Comparison of ENCODE assay signal across 8 cellular contexts in genomic region chr1:162560303-162561036, GRCh38. TPM values are rescaled to one million over a fixed set of nuclear protein-coding genes. Genes with fewer than 3 reads are reported as not detected.
A peak's percentile ranks its signal among the peaks of the same experiment; 100 is the strongest.
DNase-seq lines count a peak whose midpoint lies in the region; ATAC-seq and TF ChIP-seq lines count a peak whose summit lies in the region.

No MANE protein-coding gene starts in this region.

- TF ChIP-seq POLR2A in body of pancreas (IDR thresholded peaks at IDR 0.05), result no peak

- DNase-seq in HT-29 (ENCODE audit: low spot score), result peak; percentile 71
- DNase-seq in body of pancreas, result peak in 1 of 4 donors; percentile 95
- DNase-seq in left lung, result no peak
- no peak for DNase-seq in tibial artery
- no peak for DNase-seq in SKM-1 treated with dmso at 0.1 percent for 144 hours (lab: John Stamatoyannopoulos, UW; ENCODE audit: unreplicated experiment)
- DNase-seq in OCI-M2 (lab: John Stamatoyannopoulos, UW; ENCODE audit: unreplicated experiment), result no peak

- H3K27ac ChIP-seq in 22Rv1 (peak overlapping the region; percentile 94), body of pancreas (peak overlapping the region; percentile 91 to 99 (median 98)), left lung (peak overlapping the region; percentile 91 to 96), tibial artery (peak overlapping the region; percentile 96 to 97)

- H3K36me3 ChIP-seq in body of pancreas (replicated peaks in 1 of 2; ENCODE audit: insufficient read depth in 1 of 2, low read depth in 2 of 2), result no peaks in the 10 kb centered on the region
- no peaks in the 10 kb centered on the region for H3K36me3 ChIP-seq in left lung
- H3K36me3 ChIP-seq in tibial artery, result no peaks in the 10 kb centered on the region

- H3K4me1 ChIP-seq in body of pancreas, result peaks cover 34% of the 10 kb centered on the region
- H3K4me1 ChIP-seq in left lung, result peaks cover 3 to 42% of the 10 kb centered on the region in 2 donors
- H3K4me1 ChIP-seq in tibial artery, result peaks cover 0 to 27% (median 14%) of the 10 kb centered on the region in 4 donors

- TF ChIP-seq CTCF in 22Rv1 (IDR thresholded peaks at IDR 0.05), result no peak
- no peak for TF ChIP-seq CTCF in body of pancreas (IDR thresholded peaks at IDR 0.05)
- no peak for TF ChIP-seq CTCF in left lung (IDR thresholded peaks at IDR 0.05)
- no peak for TF ChIP-seq CTCF in tibial artery (IDR thresholded peaks at IDR 0.05)

- peak overlapping the region in 1 of 2 donors; percentile 91 for H3K4me3 ChIP-seq in body of pancreas
- H3K4me3 ChIP-seq in left lung, result peak overlapping the region; percentile 82 to 86
- peak overlapping the region; percentile 73 to 95 for H3K4me3 ChIP-seq in tibial artery

- intact Hi-C loops in body of pancreas (cut with DNase I), result no loop called here
- intact Hi-C loops in left lung (cut with DNase I), result no loop called here
- intact Hi-C loops in tibial artery (cut with DNase I; ENCODE audit: low total_unique reads), result loop anchor here (5.0 kb wide), 2 partner anchors 63 to 72 kb away; partner anchors contain the start of genes DDR2 and UHMK1

- WGBS in body of pancreas, 2 donors, result 24 to 25% methylated on average over 9 of the region's 9 CpGs

- H3K9me3 ChIP-seq in body of pancreas, result no peaks in the 10 kb centered on the region
- no peaks in the 10 kb centered on the region for H3K9me3 ChIP-seq in left lung
- H3K9me3 ChIP-seq in tibial artery, result no peaks in the 10 kb centered on the region

- ATAC-seq in body of pancreas, result peak; percentile 8
- peak; percentile 41 for ATAC-seq in left lung
- ATAC-seq in GM21526 (IDR thresholded peaks at IDR 0.05; ENCODE audit: low FRiP score, unreplicated experiment), result no peak

- H3K27me3 ChIP-seq in body of pancreas (no peaks in the 10 kb centered on the region), left lung (no peaks in the 10 kb centered on the region), tibial artery (no peaks in the 10 kb centered on the region)

RNA-seq across cellular contexts. Expression of gene UAP1, which starts 1.1 kb away (rescaled TPM):
- total RNA-seq in HT-29 (2014; rRNA removed; shearing (Covaris generic)), result 33.4 and 44.2 TPM in 2 replicates
- total RNA-seq in body of pancreas (10 to 100 TPM; 57.9 to 66.6 TPM), left lung (10 to 100 TPM; 34.8 to 41.6 TPM)
